11 cellular contexts compared by ENCODE assay signal in genomic region chr12:12486661-12487240, GRCh38.
A peak's percentile ranks its signal among the peaks of the same experiment; 100 is the strongest.
DNase-seq lines count a peak whose midpoint lies in the region; ATAC-seq lines count a peak whose summit lies in the region.
"Had no signal": no experiment of that assay in that cellular context is flagged by ENCODE, and none has a peak within 500 bp of the region (broad histone marks: within the 10 kb centered on the region; RNA-seq: fewer than 3 reads in every experiment).

No MANE protein-coding gene starts in this region.

- H3K9me3 ChIP-seq in effector memory CD4-positive, alpha-beta T cell (ENCODE audit: control insufficient read depth, low read length): no peaks in the 10 kb centered on the region

- peak; percentile 79 for ATAC-seq in GM18498 (IDR thresholded peaks at IDR 0.05; ENCODE audit: unreplicated experiment)
- peak; percentile 87 for ATAC-seq in GM19467 (IDR thresholded peaks at IDR 0.05; ENCODE audit: unreplicated experiment)
- peak; percentile 76 for ATAC-seq in HG03159 (IDR thresholded peaks at IDR 0.05; ENCODE audit: unreplicated experiment)

- H3K4me3 ChIP-seq in effector memory CD4-positive, alpha-beta T cell (ENCODE audit: insufficient read depth, low read depth, low read length, poor library complexity, severe bottlenecking): no peak overlapping the region

- no peaks in the 10 kb centered on the region for H3K27me3 ChIP-seq in effector memory CD4-positive, alpha-beta T cell (replicated peaks; ENCODE audit: control insufficient read depth, insufficient read depth, low read length, poor library complexity, severe bottlenecking)

- no peak for DNase-seq in effector memory CD4-positive, alpha-beta T cell
- DNase-seq in NOMO-1 treated with dmso at 0.1 percent for 144 hours (lab: John Stamatoyannopoulos, UW; ENCODE audit: unreplicated experiment) (no peak), NCI-H1417 (lab: John Stamatoyannopoulos, UW) (no peak), substantia nigra (lab: John Stamatoyannopoulos, UW) (no peak)
- DNase-seq in stimulated activated CD4-positive, alpha-beta T cell treated with anti-CD3 and anti-CD28 coated beads, Interleukin-4, amount 100 ng/mL, for 1 hour: no peak
- DNase-seq: natural killer cell, NCI-H2227 treated with DMSO at 0.1 percent for 48 hours, T-helper 9 cell had no signal

- peak overlapping the region; percentile 52 for H3K27ac ChIP-seq in effector memory CD4-positive, alpha-beta T cell (ENCODE audit: insufficient read depth, low read length, poor library complexity, severe bottlenecking)
- H3K27ac ChIP-seq in substantia nigra (ENCODE audit: low read depth, low read length, poor library complexity, severe bottlenecking): no peak overlapping the region

- H3K4me1 ChIP-seq in effector memory CD4-positive, alpha-beta T cell (ENCODE audit: control insufficient read depth, insufficient read depth, low read length, poor library complexity, severe bottlenecking): peaks cover 35% of the 10 kb centered on the region

- H3K36me3 ChIP-seq in effector memory CD4-positive, alpha-beta T cell (ENCODE audit: control insufficient read depth, insufficient read depth, low read length): no peaks in the 10 kb centered on the region
